ENCODE assay signal across 23 cellular contexts in the genomic region with DNA sequence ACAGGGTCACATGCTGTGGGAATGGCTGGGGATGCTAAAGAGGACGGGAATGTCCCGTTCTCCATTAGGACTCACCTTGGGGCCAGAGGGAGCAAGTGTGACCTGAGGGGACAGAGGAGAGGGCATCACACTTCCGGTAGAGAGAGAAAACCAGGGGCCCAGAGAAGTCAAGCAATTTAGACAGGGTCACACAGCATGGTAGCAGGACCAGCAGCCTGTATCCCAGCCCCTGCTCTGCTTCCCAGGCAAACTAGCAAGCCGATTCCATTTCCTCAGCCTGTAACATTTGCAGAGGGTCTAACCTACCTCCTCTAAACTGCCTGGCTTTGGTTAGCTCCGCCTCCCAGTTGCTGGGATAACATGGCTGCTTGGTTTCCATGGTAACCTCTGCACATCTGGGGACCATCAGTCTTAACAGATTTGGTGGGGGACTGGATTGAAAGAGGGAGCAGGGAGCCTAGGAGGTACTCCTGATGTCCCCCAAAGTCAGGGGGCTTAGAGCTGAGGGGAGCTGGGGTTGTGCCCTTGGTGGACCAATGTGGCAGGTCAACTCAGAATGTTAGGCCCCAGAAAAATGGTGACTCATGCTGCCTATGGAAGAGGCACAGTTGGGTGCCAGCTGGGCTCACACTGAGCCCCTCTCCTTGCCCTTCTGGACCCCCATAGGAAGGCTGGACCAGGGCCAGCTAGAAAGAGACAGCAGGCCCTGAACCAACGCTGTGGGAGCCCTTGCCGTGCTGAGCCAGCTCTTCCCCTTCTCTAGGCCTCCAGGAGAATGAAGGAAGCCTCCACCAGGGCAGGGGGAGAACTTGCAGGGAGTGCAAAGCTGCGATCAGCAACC. TPM values are rescaled to one million over a fixed set of nuclear protein-coding genes. Genes with fewer than 3 reads are reported as not detected.
DNase-seq lines count a peak whose midpoint lies in the region; ATAC-seq, FAIRE-seq and TF ChIP-seq lines count a peak whose summit lies in the region.
"Had no signal": no experiment of that assay in that cellular context is flagged by ENCODE, and none has a peak within 500 bp of the region (broad histone marks: within the 10 kb centered on the region; RNA-seq: fewer than 3 reads in every experiment).

No MANE protein-coding gene starts in this region.

- H2AFZ ChIP-seq in GM12878 (ENCODE audit: control insufficient read depth, low read depth, low read length): no peak overlapping the region
- H2AFZ ChIP-seq: parathyroid adenoma had no signal

- H3K9ac ChIP-seq in GM12878 (ENCODE audit: control insufficient read depth, insufficient read depth, low read length): no peak overlapping the region
- H3K9ac ChIP-seq: parathyroid adenoma had no signal

- no peak for TF ChIP-seq POLR2A in GM12878 (IDR thresholded peaks at IDR 0.05; ENCODE audit: low read depth, low read length)

- SMC1A ChIA-PET in GM12878 (lab: Charles Lee; ENCODE audit: uncharacterized antibody, unreplicated experiment): interaction anchor here (0.9 kb wide), 1 partner anchor 15 kb away, joined by 3 read pairs; no protein-coding TSS in a partner anchor

- DNase-seq in NCI-H82 (lab: John Stamatoyannopoulos, UW) (peak; percentile 22), NCI-H82 treated with DMSO at 0.1 percent for 48 hours (lab: John Stamatoyannopoulos, UW; ENCODE audit: unreplicated experiment) (no peak), GM12878 (ENCODE audit: low read depth, low spot score) (no peak), urothelium cell line (ENCODE audit: low spot score) (no peak), T1000 (lab: John Stamatoyannopoulos, UW) (no peak), NCI-H2081 treated with DMSO at 0.1 percent for 48 hours (lab: John Stamatoyannopoulos, UW) (no peak)
- DNase-seq: activated CD4-positive, alpha-beta T cell treated with anti-CD3 and anti-CD28 coated beads, Interleukin-2, amount 10 ng/mL, durations not matched to agents 24 days and 14 days; colonic mucosa; EL; left colon; natural killer cell; NCI-H1417; NCI-H748 treated with DMSO at 0.1 percent for 48 hours; SHP77; stimulated activated naive CD8-positive, alpha-beta T cell treated with anti-CD3 and anti-CD28 coated beads, Interleukin-15, amount 100 ng/mL, for 72 hours; T-helper 1 cell had no signal

- FAIRE-seq in GM12878 (lab: Jason Lieb, UNC) (no peak), urothelium cell line (lab: Jason Lieb, UNC) (peak; percentile 30)

- TF ChIP-seq CTCF in GM12878 (IDR thresholded peaks at IDR 0.05 in 2 of 3, conservative IDR thresholded peaks at IDR 0.05 in 1 of 3; ENCODE audit: control insufficient read depth in 2 of 3, extremely low read depth in 1 of 3, insufficient read depth in 1 of 3, low read depth in 3 of 3, low read length in 3 of 3): no peak

- CTCF ChIA-PET in GM12878 (lab: Yijun Ruan, JAX): no interaction called here

- H3K27ac ChIP-seq in GM12878 (ENCODE audit: control insufficient read depth, insufficient read depth): no peak overlapping the region
- peak overlapping the region; percentile 97 for H3K27ac ChIP-seq in layer of hippocampus (ENCODE audit: low read depth, low read length)
- H3K27ac ChIP-seq: colonic mucosa, parathyroid adenoma had no signal

- BruUV-seq in GM12878 (replicated peaks; lab: Mats Ljungman, UMichigan): no TSS peak

- peaks cover 6% of the 10 kb centered on the region for H3K4me1 ChIP-seq in GM12878 (ENCODE audit: control insufficient read depth, insufficient read depth, low read length)
- H3K4me1 ChIP-seq: colonic mucosa, parathyroid adenoma had no signal

- ATAC-seq in GM12878 (no peak), GM19351 (IDR thresholded peaks at IDR 0.05; ENCODE audit: unreplicated experiment) (no peak)
- ATAC-seq: left colon; natural killer cell; right cardiac atrium; stimulated activated naive CD8-positive, alpha-beta T cell treated with anti-CD3 and anti-CD28 coated beads, Interleukin-15, amount 100 ng/mL, for 72 hours had no signal

- H3K4me3 ChIP-seq in GM12878: no peak overlapping the region
- H3K4me3 ChIP-seq: colonic mucosa, esophagus muscularis mucosa had no signal

- H4K20me1 ChIP-seq in GM12878 (ENCODE audit: control insufficient read depth, insufficient read depth): no peaks in the 10 kb centered on the region

- WGBS in GM12878 (ENCODE audit: insufficient coverage, insufficient replicate concordance, low lambda C conversion rate, missing lambda C conversion rate): 30% methylated on average over 8 of the region's 8 CpGs

- H3K9me3 ChIP-seq in GM12878 (replicated peaks; ENCODE audit: control insufficient read depth, insufficient read depth, low read length): no peaks in the 10 kb centered on the region
- H3K9me3 ChIP-seq: colonic mucosa, esophagus muscularis mucosa had no signal

- no peak for TF ChIP-seq RAD21 in GM12878 (IDR thresholded peaks at IDR 0.05; ENCODE audit: insufficient read depth, low read depth, low read length)

- POLR2A ChIA-PET in GM12878 (lab: Charles Lee): interaction anchor here (0.5 kb wide), 1 partner anchor 226 kb away, joined by 4 read pairs; no protein-coding TSS in a partner anchor

- no peaks in the 10 kb centered on the region; a peak in 1 of 4 replicates for H3K27me3 ChIP-seq in GM12878 (replicated peaks in 1 of 2; ENCODE audit: control insufficient read depth in 2 of 2, insufficient read depth in 2 of 2, low read length in 1 of 2)
- H3K27me3 ChIP-seq in layer of hippocampus (ENCODE audit: control insufficient read depth, insufficient read depth, low read length): no peaks in the 10 kb centered on the region
- H3K27me3 ChIP-seq: colonic mucosa, esophagus muscularis mucosa had no signal

- RAD21 ChIA-PET in GM12878 (lab: Charles Lee; ENCODE audit: unreplicated experiment): no interaction called here

- TF ChIP-seq EP300 in GM12878 (IDR thresholded peaks at IDR 0.05; ENCODE audit: borderline replicate concordance in 1 of 2, control insufficient read depth in 1 of 2, low read depth in 2 of 2, low read length in 2 of 2): no peak

- in situ Hi-C loops in GM12878 (cut with MboI): no loop called here

- H3K36me3 ChIP-seq in GM12878 (ENCODE audit: control insufficient read depth in 2 of 2, insufficient read depth in 2 of 2, low read length in 1 of 2): no peaks in the 10 kb centered on the region
- H3K36me3 ChIP-seq: colonic mucosa had no signal

- H3K4me2 ChIP-seq in GM12878 (ENCODE audit: control insufficient read depth, insufficient read depth): no peak overlapping the region

- intact Hi-C loops in GM12878 (cut with micrococcal nuclease; ENCODE audit: unreplicated experiment): no loop called here

- H3K79me2 ChIP-seq in GM12878 (ENCODE audit: control insufficient read depth, insufficient read depth, low read length): no peaks in the 10 kb centered on the region
- H3K79me2 ChIP-seq: parathyroid adenoma had no signal

TF ChIP-seq in GM12878, 131 proteins besides CTCF, POLR2A, EP300 and RAD21:
- TF ChIP-seq CEBPB (IDR thresholded peaks at IDR 0.05; ENCODE audit: borderline replicate concordance in 1 of 2, low read depth in 2 of 2, low read length in 2 of 2): no peak
- no peak for TF ChIP-seq SMC3 (IDR thresholded peaks at IDR 0.05; ENCODE audit: borderline replicate concordance, low read length)
- TF ChIP-seq NR2C1 (IDR thresholded peaks at IDR 0.05): no peak
- TF ChIP-seq KDM1A (IDR thresholded peaks at IDR 0.05; ENCODE audit: borderline replicate concordance): no peak
- no peak for TF ChIP-seq HCFC1 (IDR thresholded peaks at IDR 0.05; ENCODE audit: low read length)
- TF ChIP-seq BMI1 (IDR thresholded peaks at IDR 0.05; ENCODE audit: borderline replicate concordance): peak; percentile 65

RNA-seq across cellular contexts. Expression of a gene that starts 9.5 kb away (rescaled TPM):
- total RNA-seq in GM12878 (2013; cell fraction: nucleolus; rRNA removed): 6.3 and 9.6 TPM in 2 replicates
- 0.60 and 0.79 TPM in 2 replicates for total RNA-seq in GM12878 (2014; rRNA removed)
- 0.63 and 0.92 TPM in 2 replicates for total RNA-seq in GM12878 (2014; rRNA removed; fragmentation: Illumina TruSeq; extraction: Trizol)
- total RNA-seq in GM12878 (2021): 3.7 and 3.9 TPM in 2 replicates
- polyA plus RNA-seq in GM12878 (2011; ENCODE audit: low read depth): 0.12 TPM
- polyA plus RNA-seq in GM12878 (2011; rRNA removed): 2.0 and 3.1 TPM in 2 replicates
- 2.2 and 3.6 TPM in 2 replicates for polyA plus RNA-seq in GM12878 (2011; cell fraction: cytosol; rRNA removed)
- polyA plus RNA-seq in GM12878 (2011; cell fraction: nucleus; rRNA removed): 30.0 and 30.6 TPM in 2 replicates
- polyA plus RNA-seq in GM12878 (2012): 1.1 and 1.4 TPM in 2 replicates
- 0.40 and 0.65 TPM in 2 replicates for polyA plus RNA-seq in GM12878 (2014; fragmentation: Illumina TruSeq; extraction: Trizol)
- under 1 TPM; 0.02 to 0.04 TPM for polyA plus RNA-seq in GM12878 (2014; fragmentation: Nextera tagmentation; extraction: Ambion mirVana)
- polyA plus RNA-seq in GM12878 (2014; rRNA removed): 1.5 and 1.6 TPM in 2 replicates
- polyA plus RNA-seq in GM12878 (2016; fragmentation: Nextera tagmentation; extraction: Ambion mirVana): under 1 TPM; 0.14 to 0.56 TPM
- 2.1 and 4.5 TPM in 2 replicates for polyA minus RNA-seq in GM12878 (2011; rRNA and poly(A)+ RNA removed)
- 0.73 and 1.1 TPM in 2 replicates for polyA minus RNA-seq in GM12878 (2011; cell fraction: cytosol; rRNA and poly(A)+ RNA removed)
- polyA minus RNA-seq in GM12878 (2011; cell fraction: nucleus; rRNA and poly(A)+ RNA removed): 6.5 and 7.7 TPM in 2 replicates
- total RNA-seq: activated CD4-positive, alpha-beta T cell treated with anti-CD3 and anti-CD28 coated beads, Interleukin-2, amount 10 ng/mL, durations not matched to agents 24 days and 14 days; OCI-LY7 had no signal
- polyA plus RNA-seq: IgD-negative memory B cell had no signal

RNA-seq across cellular contexts. Expression of a gene that starts 49.6 kb away (rescaled TPM):
- total RNA-seq in GM12878 (2013; cell fraction: nucleolus; rRNA removed): 18.2 and 22.2 TPM in 2 replicates
- 92.9 and 107 TPM in 2 replicates for total RNA-seq in GM12878 (2014; rRNA removed)
- total RNA-seq in GM12878 (2014; rRNA removed; fragmentation: Illumina TruSeq; extraction: Trizol): 46.3 and 46.4 TPM in 2 replicates
- 59.5 and 60.1 TPM in 2 replicates for total RNA-seq in GM12878 (2021)
- 40.3 TPM for polyA plus RNA-seq in GM12878 (2011; ENCODE audit: low read depth)
- 61.3 and 100 TPM in 2 replicates for polyA plus RNA-seq in GM12878 (2011; rRNA removed)
- 141 and 161 TPM in 2 replicates for polyA plus RNA-seq in GM12878 (2011; cell fraction: cytosol; rRNA removed)
- polyA plus RNA-seq in GM12878 (2011; cell fraction: nucleus; rRNA removed): 88.6 and 89.0 TPM in 2 replicates
- polyA plus RNA-seq in GM12878 (2012): 38.7 and 47.8 TPM in 2 replicates
- 50.3 and 80.4 TPM in 2 replicates for polyA plus RNA-seq in GM12878 (2014; fragmentation: Illumina TruSeq; extraction: Trizol)
- polyA plus RNA-seq in GM12878 (2014; fragmentation: Nextera tagmentation; extraction: Ambion mirVana): 10 to 100 TPM; 27.1 to 40.4 TPM
- 92.2 and 95.5 TPM in 2 replicates for polyA plus RNA-seq in GM12878 (2014; rRNA removed)
- polyA plus RNA-seq in GM12878 (2016; fragmentation: Nextera tagmentation; extraction: Ambion mirVana): 10 to 100 TPM; 77.5 to 86.6 TPM
- 104 and 151 TPM in 2 replicates for polyA minus RNA-seq in GM12878 (2011; rRNA and poly(A)+ RNA removed)
- 33.3 and 37.6 TPM in 2 replicates for polyA minus RNA-seq in GM12878 (2011; cell fraction: cytosol; rRNA and poly(A)+ RNA removed)
- 19.7 and 29.3 TPM in 2 replicates for polyA minus RNA-seq in GM12878 (2011; cell fraction: nucleus; rRNA and poly(A)+ RNA removed)
